8 cellular contexts compared by ENCODE assay signal in the genomic region with DNA sequence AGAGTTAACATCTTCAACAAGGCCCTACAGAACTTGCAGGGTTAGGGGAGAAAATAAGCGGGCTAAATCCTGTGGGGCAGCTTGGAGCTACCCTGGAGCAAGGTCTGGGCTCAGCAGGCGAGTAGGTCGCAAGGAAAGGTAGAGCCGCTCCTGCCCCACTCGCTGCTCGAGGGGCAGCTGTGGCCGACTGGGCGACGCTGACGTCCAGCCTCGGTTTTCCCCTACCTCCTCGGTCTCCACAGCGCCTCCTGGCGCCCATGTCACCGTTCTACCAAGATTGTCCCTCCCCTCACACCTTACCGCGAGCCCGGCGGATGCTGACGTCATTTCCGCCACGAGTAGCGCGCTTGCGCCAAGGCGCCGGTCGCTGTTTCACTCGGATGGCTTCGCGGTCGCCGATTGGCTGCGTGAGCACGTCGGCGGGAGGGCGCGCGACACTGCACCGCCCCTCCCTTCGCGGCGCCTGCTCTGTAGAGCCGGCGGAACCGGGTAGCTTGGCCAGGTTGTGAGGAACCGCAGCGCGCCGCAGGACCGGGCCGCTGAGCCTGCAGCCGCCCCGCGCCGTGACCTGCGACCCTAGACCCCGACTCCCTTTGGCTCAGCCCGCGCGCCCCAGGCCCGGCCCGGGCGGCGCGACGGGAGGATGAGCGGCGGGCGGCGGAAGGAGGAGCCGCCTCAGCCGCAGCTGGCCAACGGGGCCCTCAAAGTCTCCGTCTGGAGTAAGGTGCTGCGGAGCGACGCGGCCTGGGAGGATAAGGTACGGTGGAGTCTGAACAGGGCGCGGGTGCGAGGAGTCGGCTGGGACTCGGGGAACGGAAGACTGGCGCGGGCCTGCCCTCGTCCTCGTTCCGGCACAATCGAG. TPM values are rescaled to one million over a fixed set of nuclear protein-coding genes. Genes with fewer than 3 reads are reported as not detected.
DNase-seq lines count a peak whose midpoint lies in the region; ATAC-seq and TF ChIP-seq lines count a peak whose summit lies in the region.

A gene with protein sequence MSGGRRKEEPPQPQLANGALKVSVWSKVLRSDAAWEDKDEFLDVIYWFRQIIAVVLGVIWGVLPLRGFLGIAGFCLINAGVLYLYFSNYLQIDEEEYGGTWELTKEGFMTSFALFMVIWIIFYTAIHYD (plus strand): TSS at position 471 of the 862 bp plus-strand sequence. CDS start 173 bp downstream, at position 644.

- peak within 1 kb of the TSS; percentile 100 for H3K4me3 ChIP-seq in kidney epithelial cell (ENCODE audit: low read depth, low read length)

- peaks cover 3% of the 10 kb centered on the region for H3K36me3 Mint-ChIP-seq in chondrocyte (ENCODE audit: low read depth)

- DNase-seq in AML-193 (lab: John Stamatoyannopoulos, UW) (peak; percentile 94 to 97), NCI-H460 (ENCODE audit: extremely low read depth, low read depth) (peak; percentile 98), chondrocyte (ENCODE audit: low spot score) (peak; percentile 99), kidney epithelial cell (ENCODE audit: low read depth) (peak; percentile 89)
- DNase-seq in activated CD4-positive, alpha-beta T cell treated with anti-CD3 and anti-CD28 coated beads for 1 hour: peak; percentile 99
- peak; percentile 96 to 97 for DNase-seq in stimulated activated CD4-positive, alpha-beta T cell treated with anti-CD3 and anti-CD28 coated beads, Interleukin-1b, Interleukin-23, amount 100 ng/mL, for 1 hour (ENCODE audit: low read depth in 2 of 2)

- no peaks in the 10 kb centered on the region for H3K27me3 Mint-ChIP-seq in chondrocyte (ENCODE audit: low read depth)

- H3K4me1 Mint-ChIP-seq in chondrocyte (ENCODE audit: low read depth): peaks cover 23% of the 10 kb centered on the region

- ATAC-seq in GM19035 (IDR thresholded peaks at IDR 0.05; ENCODE audit: unreplicated experiment): peak; percentile 88
- peak; percentile 78 for ATAC-seq in HG03378 (IDR thresholded peaks at IDR 0.05; ENCODE audit: unreplicated experiment)

- H3K36me3 ChIP-seq in kidney epithelial cell (ENCODE audit: control insufficient read depth, insufficient read depth, low read length): peaks cover 2% of the 10 kb centered on the region

- no peaks in the 10 kb centered on the region for H3K9me3 Mint-ChIP-seq in chondrocyte (ENCODE audit: low read depth)

- peak within 1 kb of the TSS; percentile 89 for H3K4me3 Mint-ChIP-seq in chondrocyte (ENCODE audit: unreplicated experiment)

- TF ChIP-seq CTCF in chondrocyte (IDR thresholded peaks at IDR 0.05): peak; percentile 96
- peak; percentile 88 for TF ChIP-seq CTCF in kidney epithelial cell (IDR thresholded peaks at IDR 0.05; ENCODE audit: insufficient read depth, low read length, poor library complexity, severe bottlenecking)

- no peaks in the 10 kb centered on the region for H3K27me3 ChIP-seq in kidney epithelial cell (ENCODE audit: control insufficient read depth, insufficient read depth, low read length)

- peak within 1 kb of the TSS; percentile 93 for H3K27ac Mint-ChIP-seq in chondrocyte (ENCODE audit: unreplicated experiment)

RNA-seq across cellular contexts. Expression of the gene that starts here (rescaled TPM):
- total RNA-seq in NCI-H460 (2014; rRNA removed; shearing (Covaris generic)): 247 and 260 TPM in 2 replicates
- 439 and 497 TPM in 2 replicates for polyA plus RNA-seq in NCI-H460 (2014; cell fraction: nucleus; rRNA removed)
- 71.3 to 74.0 TPM (median 71.5 TPM) in 3 replicates for total RNA-seq in chondrocyte
- total RNA-seq in kidney epithelial cell: 123 and 162 TPM in 2 replicates

Comparison
In these comparisons a context has a peak if more than half of its experiments do, and no peak if none do; other contexts are left out.
1. Peak in every context shown above with its lines: DNase-seq, ATAC-seq and H3K4me3 ChIP-seq.